ENCODE assay signal across 9 cellular contexts in the genomic region with DNA sequence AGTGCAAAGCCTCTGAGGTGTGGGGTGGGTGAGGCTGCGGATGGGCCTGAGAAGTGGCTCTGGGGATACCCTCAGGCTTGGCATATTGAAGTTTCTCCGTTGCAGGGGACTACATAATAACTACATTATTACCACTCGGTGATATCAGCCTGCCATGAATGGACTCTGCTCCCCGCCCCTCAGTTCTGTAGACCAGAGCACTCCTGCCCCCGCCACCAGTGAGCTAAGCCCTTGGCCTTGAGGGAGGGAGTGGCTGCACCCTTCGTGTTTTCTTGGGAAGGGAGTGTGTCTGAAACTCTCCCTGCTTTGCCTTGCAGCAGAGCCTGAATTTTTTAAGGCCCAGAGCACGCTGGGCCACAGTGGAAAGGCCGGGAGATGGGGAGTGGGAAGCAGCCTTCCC. TPM values are rescaled to one million over a fixed set of nuclear protein-coding genes. Genes with fewer than 3 reads are reported as not detected.
DNase-seq lines count a peak whose midpoint lies in the region; ATAC-seq, FAIRE-seq and TF ChIP-seq lines count a peak whose summit lies in the region.
"Had no signal": no experiment of that assay in that cellular context is flagged by ENCODE, and none has a peak within 500 bp of the region (broad histone marks: within the 10 kb centered on the region; RNA-seq: fewer than 3 reads in every experiment).

No MANE protein-coding gene starts in this region.

- no peaks in the 10 kb centered on the region for H3K36me3 ChIP-seq in endothelial cell of umbilical vein (ENCODE audit: control insufficient read depth in 2 of 2, extremely low read depth in 1 of 2, insufficient read depth in 2 of 2, low read length in 2 of 2)

- H3K9me3 Mint-ChIP-seq in progenitor cell of endocrine pancreas (ENCODE audit: low read depth): no peaks in the 10 kb centered on the region

- ATAC-seq in GM18511 (IDR thresholded peaks at IDR 0.05; ENCODE audit: unreplicated experiment): no peak

- peaks cover 7% of the 10 kb centered on the region for H3K36me3 Mint-ChIP-seq in progenitor cell of endocrine pancreas (ENCODE audit: insufficient read depth)

- no TSS peak for BruUV-seq in endothelial cell of umbilical vein (replicated peaks; lab: Mats Ljungman, UMichigan)

- POLR2A ChIA-PET in RWPE1 (lab: Yijun Ruan, JAX; ENCODE audit: low non-redundant PET) (no interaction called here), endothelial cell of umbilical vein (lab: Charles Lee) (no interaction called here)

- peaks cover 41% of the 10 kb centered on the region for H3K79me2 ChIP-seq in endothelial cell of umbilical vein (ENCODE audit: control insufficient read depth, insufficient read depth, low read length)

- dilution Hi-C loops in endothelial cell of umbilical vein (cut with MboI; ENCODE audit: extremely low pct_ligation_motif_present, low sequenced_read_pairs): no loop called here

- no peak overlapping the region for H2AFZ ChIP-seq in endothelial cell of umbilical vein (ENCODE audit: low read depth, low read length)

- no peaks in the 10 kb centered on the region for H3K9me1 ChIP-seq in endothelial cell of umbilical vein (replicated peaks; ENCODE audit: control insufficient read depth, extremely low read depth, insufficient read depth, low read length)

- peaks cover 40% of the 10 kb centered on the region for H3K4me1 Mint-ChIP-seq in progenitor cell of endocrine pancreas (ENCODE audit: low read depth)

- intact Hi-C loops in endothelial cell of umbilical vein (cut with micrococcal nuclease): loop anchor here (5.0 kb wide), 1 partner anchor 169 kb away; no protein-coding TSS in a partner anchor

- H3K4me2 ChIP-seq in endothelial cell of umbilical vein (ENCODE audit: insufficient read depth, low read length): peak overlapping the region; percentile 62

- H3K9ac ChIP-seq in endothelial cell of umbilical vein (replicated peaks; ENCODE audit: extremely low read depth, insufficient read depth, low read length): peak overlapping the region; percentile 42

- H3K27ac Mint-ChIP-seq in progenitor cell of endocrine pancreas: peak overlapping the region; percentile 90

- TF ChIP-seq CTCF in RWPE1 (conservative IDR thresholded peaks at IDR 0.05; ENCODE audit: low read depth) (no peak), endothelial cell of umbilical vein (IDR thresholded peaks at IDR 0.05; ENCODE audit: extremely low read depth in 1 of 2, insufficient read depth in 1 of 2, low read depth in 1 of 2, low read length in 2 of 2) (no peak), progenitor cell of endocrine pancreas (IDR thresholded peaks at IDR 0.05; ENCODE audit: unreplicated experiment) (no peak)

- H3K4me3 Mint-ChIP-seq in progenitor cell of endocrine pancreas (ENCODE audit: low read depth): peak overlapping the region; percentile 83

- no peaks in the 10 kb centered on the region for H3K9me3 ChIP-seq in endothelial cell of umbilical vein (replicated peaks; ENCODE audit: control insufficient read depth, insufficient read depth, low read length)

- H3K4me1 ChIP-seq in endothelial cell of umbilical vein (ENCODE audit: control insufficient read depth, extremely low read depth, insufficient read depth, low read length): peaks cover 50% of the 10 kb centered on the region

- no peak for TF ChIP-seq POLR2A in endothelial cell of umbilical vein (IDR thresholded peaks at IDR 0.05; ENCODE audit: low read depth, low read length)

- DNase-seq in ELR (ENCODE audit: low read depth): peak; percentile 50
- no peak for DNase-seq in RWPE1 (ENCODE audit: low spot score)
- no peak for DNase-seq in endothelial cell of umbilical vein (ENCODE audit: low read depth, low spot score)
- no peak for DNase-seq in progenitor cell of endocrine pancreas (ENCODE audit: low spot score, unreplicated experiment)
- DNase-seq in CD1c-positive myeloid dendritic cell (ENCODE audit: extremely low spot score): no peak
- no peak for DNase-seq in HK-2 (ENCODE audit: unreplicated experiment)
- DNase-seq in anterior cingulate cortex (lab: John Stamatoyannopoulos, UW): no peak

- H3K27ac ChIP-seq in RWPE1: peak overlapping the region; percentile 89
- peak overlapping the region; percentile 67 for H3K27ac ChIP-seq in endothelial cell of umbilical vein (ENCODE audit: insufficient read depth, low read depth, low read length)

- FAIRE-seq in endothelial cell of umbilical vein (lab: Jason Lieb, UNC): peak; percentile 82

- CTCF ChIA-PET in RWPE1 (lab: Yijun Ruan, JAX): interaction anchor here (0.6 to 1.1 kb wide), 3 partner anchors 18 to 41 kb away, joined by 3 to 5 read pairs (median 3); no protein-coding TSS in a partner anchor
- CTCF ChIA-PET in endothelial cell of umbilical vein (lab: Charles Lee): interaction anchor here (0.9 to 6.4 kb wide), 7 partner anchors 8 to 166 kb away, joined by 3 to 108 read pairs (median 13); partner anchors contain the start of genes MORN3 and RHOF

- H3K27me3 Mint-ChIP-seq in progenitor cell of endocrine pancreas: no peaks in the 10 kb centered on the region

- H3K27me3 ChIP-seq in endothelial cell of umbilical vein (ENCODE audit: control insufficient read depth in 2 of 2, insufficient read depth in 2 of 2, low read length in 2 of 2): no peaks in the 10 kb centered on the region

- H4K20me1 ChIP-seq in endothelial cell of umbilical vein (replicated peaks; ENCODE audit: control insufficient read depth, extremely low read depth, insufficient read depth, low read length): no peaks in the 10 kb centered on the region

- peak overlapping the region in 2 of 3 experiments; percentile 42 to 67 for H3K4me3 ChIP-seq in endothelial cell of umbilical vein (replicated peaks in 1 of 3; ENCODE audit: insufficient read depth in 1 of 3, low read depth in 1 of 3, low read length in 3 of 3)

TF ChIP-seq in endothelial cell of umbilical vein, 7 proteins besides CTCF, POLR2A, EP300 and RAD21:
- TF ChIP-seq MYC (IDR thresholded peaks at IDR 0.05; ENCODE audit: low read depth, low read length) (no peak), EZH2 (IDR thresholded peaks at IDR 0.05; ENCODE audit: borderline replicate concordance, low read depth, low read length, severe bottlenecking) (no peak), POLR2AphosphoS5 (IDR thresholded peaks at IDR 0.05; ENCODE audit: insufficient read depth, low read depth, low read length) (no peak), JUN (IDR thresholded peaks at IDR 0.05; ENCODE audit: borderline replicate concordance, insufficient read depth, insufficient read length, low read depth) (no peak), GATA2 (IDR thresholded peaks at IDR 0.05; ENCODE audit: insufficient read depth, insufficient read length, low read depth, low read length) (no peak), MAX (IDR thresholded peaks at IDR 0.05; ENCODE audit: insufficient read depth, insufficient read length) (no peak), FOS (IDR thresholded peaks at IDR 0.05; ENCODE audit: borderline replicate concordance, insufficient read depth, low read length) (no peak)

RNA-seq across cellular contexts. Expression of gene ORAI1, which starts 1.7 kb away (rescaled TPM):
- 29.0 and 30.5 TPM in 2 replicates for total RNA-seq in endothelial cell of umbilical vein
- 65.4 and 104 TPM in 2 replicates for polyA plus RNA-seq in endothelial cell of umbilical vein
- polyA plus RNA-seq in endothelial cell of umbilical vein (2011; cell fraction: cytosol; rRNA removed): 35.9 and 44.2 TPM in 2 replicates
- polyA plus RNA-seq in endothelial cell of umbilical vein (2011; cell fraction: nucleus; rRNA removed): 10.6 and 10.9 TPM in 2 replicates
- polyA plus RNA-seq in endothelial cell of umbilical vein (2012): 25.6 and 35.9 TPM in 2 replicates
- polyA minus RNA-seq in endothelial cell of umbilical vein: 25.9 and 38.2 TPM in 2 replicates
- polyA minus RNA-seq in endothelial cell of umbilical vein (2011; cell fraction: cytosol; rRNA and poly(A)+ RNA removed): 54.7 TPM
- 7.0 and 12.5 TPM in 2 replicates for polyA minus RNA-seq in endothelial cell of umbilical vein (2011; cell fraction: nucleus; rRNA and poly(A)+ RNA removed)
- 18.9 and 19.3 TPM in 2 replicates for total RNA-seq in progenitor cell of endocrine pancreas

RNA-seq across cellular contexts. Expression of gene MORN3, which starts 41.4 kb away (rescaled TPM):
- 0.62 and 0.73 TPM in 2 replicates for total RNA-seq in endothelial cell of umbilical vein
- polyA plus RNA-seq in endothelial cell of umbilical vein: 0.30 and 0.66 TPM in 2 replicates
- polyA plus RNA-seq in endothelial cell of umbilical vein (2011; cell fraction: cytosol; rRNA removed): 0.49 and 0.69 TPM in 2 replicates
- 0.35 and 0.41 TPM in 2 replicates for polyA plus RNA-seq in endothelial cell of umbilical vein (2011; cell fraction: nucleus; rRNA removed)
- polyA plus RNA-seq in endothelial cell of umbilical vein (2012): 0.54 and 0.55 TPM in 2 replicates
- 0.17 and 0.68 TPM in 2 replicates for polyA minus RNA-seq in endothelial cell of umbilical vein
- not detected for polyA minus RNA-seq in endothelial cell of umbilical vein (2011; cell fraction: cytosol; rRNA and poly(A)+ RNA removed)
- polyA minus RNA-seq in endothelial cell of umbilical vein (2011; cell fraction: nucleus; rRNA and poly(A)+ RNA removed): 0.19 TPM in 1 of 2 replicates, not detected in the other
- 1.1 and 1.5 TPM in 2 replicates for total RNA-seq in progenitor cell of endocrine pancreas
- total RNA-seq: myocyte had no signal

RNA-seq across cellular contexts. Expression of gene KDM2B, which starts 47.2 kb away (rescaled TPM):
- total RNA-seq in endothelial cell of umbilical vein (34.3 and 37.3 TPM in 2 replicates), progenitor cell of endocrine pancreas (74.0 and 79.2 TPM in 2 replicates)
- 26.8 and 31.5 TPM in 2 replicates for polyA plus RNA-seq in endothelial cell of umbilical vein
- polyA plus RNA-seq in endothelial cell of umbilical vein (2011; cell fraction: cytosol; rRNA removed): 17.6 and 17.9 TPM in 2 replicates
- 54.2 and 60.1 TPM in 2 replicates for polyA plus RNA-seq in endothelial cell of umbilical vein (2011; cell fraction: nucleus; rRNA removed)
- 26.1 and 28.2 TPM in 2 replicates for polyA plus RNA-seq in endothelial cell of umbilical vein (2012)
- polyA minus RNA-seq in endothelial cell of umbilical vein: 42.0 and 54.5 TPM in 2 replicates
- 11.4 TPM for polyA minus RNA-seq in endothelial cell of umbilical vein (2011; cell fraction: cytosol; rRNA and poly(A)+ RNA removed)
- 23.8 and 26.3 TPM in 2 replicates for polyA minus RNA-seq in endothelial cell of umbilical vein (2011; cell fraction: nucleus; rRNA and poly(A)+ RNA removed)
